1 cellular context compared by ENCODE assay signal in genomic region chr10:26472440-26472778, GRCh38.
TF ChIP-seq lines count a peak whose summit lies in the region.

No MANE protein-coding gene starts in this region.

TF ChIP-seq in K562, 482 proteins besides CTCF, POLR2A, EP300 and RAD21:
- peak; percentile 82 for TF ChIP-seq ZNF24 (IDR thresholded peaks at IDR 0.05)
- TF ChIP-seq SRF (CRISPR knock-in tag; IDR thresholded peaks at IDR 0.05): no peak
- no peak for TF ChIP-seq ZNF57 (CRISPR knock-in tag; IDR thresholded peaks at IDR 0.05)
- no peak for TF ChIP-seq JUNB (CRISPR knock-in tag; conservative IDR thresholded peaks at IDR 0.05)
- no peak for TF ChIP-seq HNRNPH1 (optimal IDR thresholded peaks at IDR 0.05; ENCODE audit: low read depth, low read length)
